Comparison of ENCODE assay signal across 1 cellular context in genomic region chr11:86416494-86416893, GRCh38.
TF ChIP-seq lines count a peak whose summit lies in the region.

No MANE protein-coding gene starts in this region.

TF ChIP-seq in K562, 482 proteins besides CTCF, POLR2A, EP300 and RAD21 (continued from another document and continues in another):
- TF ChIP-seq ZNF592 (IDR thresholded peaks at IDR 0.05) (no peak), HLTF (IDR thresholded peaks at IDR 0.05) (no peak), ZNF644 (tag; IDR thresholded peaks at IDR 0.05; ENCODE audit: low read depth) (no peak), FOSL1 (tag; conservative IDR thresholded peaks at IDR 0.05) (peak; percentile 97), TFE3 (CRISPR knock-in tag; IDR thresholded peaks at IDR 0.05) (peak; percentile 33), LARP7 (IDR thresholded peaks at IDR 0.05) (no peak), POLR2G (IDR thresholded peaks at IDR 0.05; ENCODE audit: low read depth, low read length) (no peak), FOXK2 (conservative IDR thresholded peaks at IDR 0.05 in 1 of 2, IDR thresholded peaks at IDR 0.05 in 1 of 2; ENCODE audit: low read depth in 2 of 2) (peak; percentile 83 to 90), IRF1 (CRISPR knock-in tag; IDR thresholded peaks at IDR 0.05; ENCODE audit: borderline replicate concordance) (no peak), ZNF253 (CRISPR knock-in tag; conservative IDR thresholded peaks at IDR 0.05) (no peak), ZNF24 (IDR thresholded peaks at IDR 0.05) (no peak), CHD4 (IDR thresholded peaks at IDR 0.05; ENCODE audit: insufficient read depth, insufficient replicate concordance, low read depth, low read length, poor library complexity, severe bottlenecking) (no peak), NR1H2 (CRISPR knock-in tag; IDR thresholded peaks at IDR 0.05) (no peak), ZNF395 (CRISPR knock-in tag; IDR thresholded peaks at IDR 0.05) (no peak), TOE1 (IDR thresholded peaks at IDR 0.05; ENCODE audit: borderline replicate concordance) (no peak; the same call in 1 of the 2 replicates), TOE1 (CRISPR knock-in tag; IDR thresholded peaks at IDR 0.05; ENCODE audit: borderline replicate concordance, low read depth) (no peak), MYBL2 (IDR thresholded peaks at IDR 0.05; ENCODE audit: low read depth) (no peak), MYBL2 (CRISPR knock-in tag; IDR thresholded peaks at IDR 0.05; ENCODE audit: borderline replicate concordance) (no peak), TAL1 (IDR thresholded peaks at IDR 0.05) (peak; percentile 79), NR2C2 (CRISPR knock-in tag; IDR thresholded peaks at IDR 0.05) (no peak), NR2C2 (tag; IDR thresholded peaks at IDR 0.05) (no peak), PML (IDR thresholded peaks at IDR 0.05; ENCODE audit: low read length) (0 out of 2 replicates have a peak, but pooled peaks have one; percentile 61), ZNF707 (CRISPR knock-in tag; conservative IDR thresholded peaks at IDR 0.05) (no peak), MEIS2 (IDR thresholded peaks at IDR 0.05; ENCODE audit: partially characterized antibody) (no peak), MED1 (CRISPR knock-in tag; IDR thresholded peaks at IDR 0.05; ENCODE audit: borderline replicate concordance) (no peak), EGR1 (conservative IDR thresholded peaks at IDR 0.05) (no peak), WHSC1 (IDR thresholded peaks at IDR 0.05; ENCODE audit: low read length) (no peak), SREBF1 (IDR thresholded peaks at IDR 0.05; ENCODE audit: borderline replicate concordance, low read depth, low read length) (no peak), BRF2 (IDR thresholded peaks at IDR 0.05; ENCODE audit: borderline replicate concordance, insufficient read depth, insufficient read length) (no peak), ZBTB40 (IDR thresholded peaks at IDR 0.05) (no peak), ZBTB40 (CRISPR knock-in tag; IDR thresholded peaks at IDR 0.05) (no peak), CXXC5 (CRISPR knock-in tag; IDR thresholded peaks at IDR 0.05) (no peak), PRMT5 (CRISPR knock-in tag; IDR thresholded peaks at IDR 0.05) (no peak), ZBTB1 (CRISPR knock-in tag; IDR thresholded peaks at IDR 0.05; ENCODE audit: borderline replicate concordance, low read depth) (no peak), DPF2 (IDR thresholded peaks at IDR 0.05) (peak; percentile 88), CAMTA2 (CRISPR knock-in tag; conservative IDR thresholded peaks at IDR 0.05) (no peak), NFYB (IDR thresholded peaks at IDR 0.05; ENCODE audit: extremely low read depth, insufficient read length) (no peak), GATA2 (CRISPR knock-in tag; IDR thresholded peaks at IDR 0.05) (peak; percentile 48; the same call in 1 of the 2 replicates), COPS2 (conservative IDR thresholded peaks at IDR 0.05) (no peak), SETDB1 (IDR thresholded peaks at IDR 0.05; ENCODE audit: low read length) (no peak), EHMT2 (IDR thresholded peaks at IDR 0.05) (no peak), MIER1 (IDR thresholded peaks at IDR 0.05; ENCODE audit: low read depth) (no peak), ZBTB17 (CRISPR knock-in tag; IDR thresholded peaks at IDR 0.05) (no peak), HCFC1 (IDR thresholded peaks at IDR 0.05; ENCODE audit: low read depth, low read length) (no peak), ZNF354B (CRISPR knock-in tag; IDR thresholded peaks at IDR 0.05) (no peak)
